30 cellular contexts compared by ENCODE assay signal in genomic region chr21:36656138-36656537, GRCh38. TPM values are rescaled to one million over a fixed set of nuclear protein-coding genes. Genes with fewer than 3 reads are reported as not detected.
DNase-seq lines count a peak whose midpoint lies in the region; ATAC-seq and TF ChIP-seq lines count a peak whose summit lies in the region.
"Had no signal": no experiment of that assay in that cellular context is flagged by ENCODE, and none has a peak within 500 bp of the region (broad histone marks: within the 10 kb centered on the region; RNA-seq: fewer than 3 reads in every experiment).

No MANE protein-coding gene starts in this region.

- no peaks in the 10 kb centered on the region for H3K9me3 ChIP-seq in lower lobe of right lung
- H3K9me3 ChIP-seq: neutrophil, psoas muscle, testis had no signal

- no peak for TF ChIP-seq CTCF in epithelial cell of esophagus (IDR thresholded peaks at IDR 0.05; ENCODE audit: insufficient read depth, low read depth, low read length, missing control alignments)
- no peak for TF ChIP-seq CTCF in lower lobe of right lung (IDR thresholded peaks at IDR 0.05)

- no peaks in the 10 kb centered on the region for H3K27me3 ChIP-seq in lower lobe of right lung (ENCODE audit: low read depth)
- H3K27me3 ChIP-seq: testis had no signal

- no peaks in the 10 kb centered on the region for H3K36me3 ChIP-seq in lower lobe of right lung
- H3K36me3 ChIP-seq: neutrophil had no signal

- no peaks in the 10 kb centered on the region for H3K4me1 ChIP-seq in lower lobe of right lung
- H3K4me1 ChIP-seq: psoas muscle, testis had no signal

- peak; percentile 93 to 96 for ATAC-seq in lower lobe of right lung
- ATAC-seq: GM12878, left cardiac atrium, psoas muscle had no signal

- peak; percentile 18 for DNase-seq in NCI-H526 treated with DMSO at 0.1 percent for 48 hours (lab: John Stamatoyannopoulos, UW)
- no peak for DNase-seq in NCI-H526 (lab: John Stamatoyannopoulos, UW)
- peak; percentile 96 for DNase-seq in epithelial cell of esophagus (ENCODE audit: low read depth)
- DNase-seq in lower lobe of right lung = peak; percentile 61
- peak; percentile 72 for DNase-seq in ureter (ENCODE audit: low spot score)
- DNase-seq in activated T-cell treated with anti-CD3 and anti-CD28 coated beads, Interleukin-2, amount 50 U/mL, for 48 hours = no peak
- DNase-seq in kidney glomerular epithelial cell (lab: John Stamatoyannopoulos, UW) = no peak
- DNase-seq in HCEC 1CT = no peak
- DNase-seq: 8988T; activated B cell treated with CpG ODN at 0.5 μM for 24 hours; activated naive CD4-positive, alpha-beta T cell treated with anti-CD3 and anti-CD28 coated beads, Interleukin-2, amount 10 ng/mL, durations not matched to agents 7 days and 5 days; CD4-positive, CD25-positive, alpha-beta regulatory T cell; H7; head of caudate nucleus; KBM-7; left cardiac atrium; MM.1S; naive B cell; NCI-H1436; NCI-H2107; NCI-H446 treated with DMSO at 0.1 percent for 48 hours; psoas muscle; Right ventricle myocardium superior; stimulated activated naive CD4-positive, alpha-beta T cell treated with Interleukin-2 at 50 U/mL for 16 hours; T1000; testis had no signal

- intact Hi-C loops in lower lobe of right lung (cut with DNase I) = no loop called here

- H3K27ac ChIP-seq in lower lobe of right lung = no peak overlapping the region
- H3K27ac ChIP-seq: neutrophil, psoas muscle, testis had no signal

- H3K4me3 ChIP-seq in epithelial cell of esophagus (ENCODE audit: low read length) = no peak overlapping the region
- H3K4me3 ChIP-seq in lower lobe of right lung = no peak overlapping the region
- H3K4me3 ChIP-seq: GM12878, psoas muscle, testis had no signal

RNA-seq across cellular contexts. Expression of gene SIM2, which starts 42.8 kb away (rescaled TPM):
- total RNA-seq in lower lobe of right lung = not detected
- 0.49 TPM for total RNA-seq in ureter
- total RNA-seq: activated B cell treated with CpG ODN at 0.5 μM for 24 hours; CD4-positive, CD25-positive, alpha-beta regulatory T cell; fibroblast of villous mesenchyme; left cardiac atrium; OCI-LY7; Right ventricle myocardium superior had no signal

Comparison
In these comparisons a context has a peak if more than half of its experiments do, and no peak if none do; other contexts are left out.
1. DNase-seq: peak in NCI-H526 treated with DMSO at 0.1 percent for 48 hours (single experiment), epithelial cell of esophagus (single experiment), lower lobe of right lung (single experiment) and ureter (single experiment); none in NCI-H526 (0 of 2), activated T-cell treated with anti-CD3 and anti-CD28 coated beads, Interleukin-2, amount 50 U/mL, for 48 hours (0 of 2), kidney glomerular epithelial cell (single experiment) and HCEC 1CT (single experiment).